16 cellular contexts compared by ENCODE assay signal in genomic region chr3:4678320-4678719, GRCh38.
A peak's percentile ranks its signal among the peaks of the same experiment; 100 is the strongest.
DNase-seq lines count a peak whose midpoint lies in the region; ATAC-seq and TF ChIP-seq lines count a peak whose summit lies in the region.
"Had no signal": no experiment of that assay in that cellular context is flagged by ENCODE, and none has a peak within 500 bp of the region (broad histone marks: within the 10 kb centered on the region; RNA-seq: fewer than 3 reads in every experiment).

No MANE protein-coding gene starts in this region.

- no peak for ATAC-seq in natural killer cell treated with Interleukin-12 subunit alpha and Interleukin-12 subunit beta and Interleukin-15 and Interleukin-18, amount 100 ng/mL, for 72 hours
- ATAC-seq in natural killer cell = no peak
- peak; percentile 12 for ATAC-seq in stimulated activated naive CD8-positive, alpha-beta T cell treated with anti-CD3 and anti-CD28 coated beads, Interleukin-15, amount 100 ng/mL, for 72 hours
- no peak for ATAC-seq in HG02763 (IDR thresholded peaks at IDR 0.05; ENCODE audit: unreplicated experiment)
- ATAC-seq: CD8-positive, alpha-beta T cell; HepG2 had no signal

- intact Hi-C loops in natural killer cell (cut with micrococcal nuclease) = no loop called here

- H3K4me3 Mint-ChIP-seq in natural killer cell treated with Interleukin-12 subunit alpha and Interleukin-12 subunit beta and Interleukin-15 and Interleukin-18, amount 100 ng/mL, for 72 hours = no peak overlapping the region
- H3K4me3 Mint-ChIP-seq in natural killer cell (no peak overlapping the region), endothelial cell (ENCODE audit: unreplicated experiment) (peak overlapping the region; percentile 21), nephron progenitor cell (no peak overlapping the region)
- H3K4me3 Mint-ChIP-seq in stimulated activated naive CD8-positive, alpha-beta T cell treated with anti-CD3 and anti-CD28 coated beads, Interleukin-15, amount 100 ng/mL, for 72 hours = no peak overlapping the region
- H3K4me3 Mint-ChIP-seq: CD14-positive monocyte; CD8-positive, alpha-beta T cell had no signal

- peaks cover 6 to 11% of the 10 kb centered on the region in 2 donors for H3K4me1 Mint-ChIP-seq in natural killer cell treated with Interleukin-12 subunit alpha and Interleukin-12 subunit beta and Interleukin-15 and Interleukin-18, amount 100 ng/mL, for 72 hours (ENCODE audit: low read depth in 2 of 2)
- H3K4me1 Mint-ChIP-seq in natural killer cell = peaks cover 4 to 12% of the 10 kb centered on the region in 2 donors
- peaks cover 6% of the 10 kb centered on the region for H3K4me1 Mint-ChIP-seq in endothelial cell (ENCODE audit: unreplicated experiment)
- peaks cover 4% of the 10 kb centered on the region for H3K4me1 Mint-ChIP-seq in nephron progenitor cell
- no peaks in the 10 kb centered on the region for H3K4me1 Mint-ChIP-seq in stimulated activated naive CD8-positive, alpha-beta T cell treated with anti-CD3 and anti-CD28 coated beads, Interleukin-15, amount 100 ng/mL, for 72 hours
- H3K4me1 Mint-ChIP-seq: CD14-positive monocyte had no signal

- no peak for DNase-seq in natural killer cell treated with Interleukin-12 subunit alpha and Interleukin-12 subunit beta and Interleukin-15 and Interleukin-18, amount 100 ng/mL, for 72 hours (ENCODE audit: low spot score)
- no peak for DNase-seq in natural killer cell
- no peak for DNase-seq in endothelial cell (ENCODE audit: low spot score)
- DNase-seq in nephron progenitor cell = no peak
- DNase-seq in stimulated activated naive CD8-positive, alpha-beta T cell treated with anti-CD3 and anti-CD28 coated beads, Interleukin-15, amount 100 ng/mL, for 72 hours = no peak
- DNase-seq in C1 segment of cervical spinal cord (lab: John Stamatoyannopoulos, UW) = no peak
- DNase-seq in NCI-H2107 (lab: John Stamatoyannopoulos, UW) = no peak
- DNase-seq: BE2C; CD8-positive, alpha-beta T cell; COR-L47; DMS153; DMS79 treated with DMSO at 0.1 percent for 48 hours; EL had no signal

- H3K9me3 Mint-ChIP-seq in natural killer cell treated with Interleukin-12 subunit alpha and Interleukin-12 subunit beta and Interleukin-15 and Interleukin-18, amount 100 ng/mL, for 72 hours = no peaks in the 10 kb centered on the region
- H3K9me3 Mint-ChIP-seq in natural killer cell = no peaks in the 10 kb centered on the region
- H3K9me3 Mint-ChIP-seq in endothelial cell (ENCODE audit: unreplicated experiment) = no peaks in the 10 kb centered on the region
- no peaks in the 10 kb centered on the region for H3K9me3 Mint-ChIP-seq in nephron progenitor cell
- no peaks in the 10 kb centered on the region for H3K9me3 Mint-ChIP-seq in stimulated activated naive CD8-positive, alpha-beta T cell treated with anti-CD3 and anti-CD28 coated beads, Interleukin-15, amount 100 ng/mL, for 72 hours
- H3K9me3 Mint-ChIP-seq: CD14-positive monocyte; CD8-positive, alpha-beta T cell had no signal

- no peaks in the 10 kb centered on the region for H3K27me3 Mint-ChIP-seq in natural killer cell treated with Interleukin-12 subunit alpha and Interleukin-12 subunit beta and Interleukin-15 and Interleukin-18, amount 100 ng/mL, for 72 hours
- H3K27me3 Mint-ChIP-seq in natural killer cell (ENCODE audit: low read depth in 2 of 2) (no peaks in the 10 kb centered on the region), endothelial cell (ENCODE audit: unreplicated experiment) (peaks cover 7% of the 10 kb centered on the region), nephron progenitor cell (ENCODE audit: low read depth, poor library complexity) (no peaks in the 10 kb centered on the region)
- no peaks in the 10 kb centered on the region for H3K27me3 Mint-ChIP-seq in stimulated activated naive CD8-positive, alpha-beta T cell treated with anti-CD3 and anti-CD28 coated beads, Interleukin-15, amount 100 ng/mL, for 72 hours

- TF ChIP-seq CTCF in natural killer cell (IDR thresholded peaks at IDR 0.05) (no peak), endothelial cell (IDR thresholded peaks at IDR 0.05; ENCODE audit: unreplicated experiment) (no peak), nephron progenitor cell (IDR thresholded peaks at IDR 0.05) (no peak)

- peak overlapping the region; percentile 6 to 59 for H3K27ac Mint-ChIP-seq in natural killer cell treated with Interleukin-12 subunit alpha and Interleukin-12 subunit beta and Interleukin-15 and Interleukin-18, amount 100 ng/mL, for 72 hours
- H3K27ac Mint-ChIP-seq in natural killer cell = no peak overlapping the region
- H3K27ac Mint-ChIP-seq in endothelial cell (ENCODE audit: unreplicated experiment) = no peak overlapping the region
- peak overlapping the region; percentile 31 for H3K27ac Mint-ChIP-seq in nephron progenitor cell
- no peak overlapping the region for H3K27ac Mint-ChIP-seq in stimulated activated naive CD8-positive, alpha-beta T cell treated with anti-CD3 and anti-CD28 coated beads, Interleukin-15, amount 100 ng/mL, for 72 hours
- H3K27ac Mint-ChIP-seq: CD8-positive, alpha-beta T cell had no signal

- peaks cover 20% of the 10 kb centered on the region for H3K36me3 Mint-ChIP-seq in natural killer cell treated with Interleukin-12 subunit alpha and Interleukin-12 subunit beta and Interleukin-15 and Interleukin-18, amount 100 ng/mL, for 72 hours
- H3K36me3 Mint-ChIP-seq in natural killer cell (peaks cover 19% of the 10 kb centered on the region), endothelial cell (ENCODE audit: low read depth, unreplicated experiment) (peaks cover 47% of the 10 kb centered on the region), nephron progenitor cell (ENCODE audit: low read depth) (peaks cover 94% of the 10 kb centered on the region)

Comparison
In these comparisons a context has a peak if more than half of its experiments do, and no peak if none do; other contexts are left out.
1. H3K27ac Mint-ChIP-seq: peak in natural killer cell treated with Interleukin-12 subunit alpha and Interleukin-12 subunit beta and Interleukin-15 and Interleukin-18, amount 100 ng/mL, for 72 hours (2 of 2) and nephron progenitor cell (single experiment); none in natural killer cell (0 of 2), endothelial cell (single experiment) and stimulated activated naive CD8-positive, alpha-beta T cell treated with anti-CD3 and anti-CD28 coated beads, Interleukin-15, amount 100 ng/mL, for 72 hours (0 of 2).